In the genomic region with DNA sequence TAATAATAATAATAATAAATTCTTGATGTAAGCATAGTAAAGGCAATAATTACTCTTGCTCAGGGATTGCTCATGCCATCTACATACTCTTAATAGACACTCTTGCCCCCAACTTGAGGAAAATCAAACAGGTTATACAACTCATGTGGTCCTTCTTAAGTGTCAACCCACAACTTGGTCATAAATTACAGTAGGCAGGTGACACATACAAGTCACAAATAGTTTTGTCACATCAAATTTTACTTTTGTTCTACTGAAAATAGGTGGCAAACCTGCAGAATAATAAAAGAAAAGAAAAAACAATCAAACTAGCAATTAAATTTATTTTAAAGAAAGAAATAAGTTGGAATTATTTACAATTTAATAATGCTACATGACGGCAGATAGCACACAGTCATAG, we compare ENCODE assay signal across 15 cellular contexts. TPM values are rescaled to one million over a fixed set of nuclear protein-coding genes. Genes with fewer than 3 reads are reported as not detected.
DNase-seq lines count a peak whose midpoint lies in the region; ATAC-seq, FAIRE-seq and TF ChIP-seq lines count a peak whose summit lies in the region.
"Had no signal": no experiment of that assay in that cellular context is flagged by ENCODE, and none has a peak within 500 bp of the region (broad histone marks: within the 10 kb centered on the region; RNA-seq: fewer than 3 reads in every experiment).

No MANE protein-coding gene starts in this region.

- H3F3A ChIP-seq in PC-3 (ENCODE audit: low read length, unreplicated experiment): no peaks in the 10 kb centered on the region

- peaks cover 17% of the 10 kb centered on the region for H4K20me1 ChIP-seq in PC-3 (ENCODE audit: low read length)

- H3K4me3 Mint-ChIP-seq in Calu3 (ENCODE audit: low read depth, unreplicated experiment) (peak overlapping the region; percentile 96), endothelial cell (ENCODE audit: unreplicated experiment) (peak overlapping the region; percentile 86), osteocyte (ENCODE audit: unreplicated experiment) (peak overlapping the region; percentile 82)
- H3K4me3 Mint-ChIP-seq: activated B cell treated with CpG ODN at 0.5 μM for 24 hours; activated CD8-positive, alpha-beta memory T cell treated with anti-CD3 and anti-CD28 coated beads, Interleukin-2, amount 10 ng/mL, durations not matched to agents 7 days and 5 days had no signal

- CTCF ChIA-PET in Calu3 (lab: Charles Lee): interaction anchor here (0.7 kb wide), 1 partner anchor 104 kb away, joined by 4 read pairs; no protein-coding TSS in a partner anchor
- CTCF ChIA-PET in PC-3 (lab: Charles Lee): no interaction called here

- H3K36me3 ChIP-seq in PC-3 (ENCODE audit: low read depth, low read length) (peaks cover 24% of the 10 kb centered on the region), mucosa of descending colon (ENCODE audit: low read depth) (no peaks in the 10 kb centered on the region)

- H3K79me2 ChIP-seq in PC-3 (ENCODE audit: low read length): peaks cover 66% of the 10 kb centered on the region

- no peaks in the 10 kb centered on the region for H3K9me2 ChIP-seq in PC-3 (replicated peaks; ENCODE audit: low read length)

- no peak for TF ChIP-seq CTCF in Calu3 (IDR thresholded peaks at IDR 0.05; ENCODE audit: unreplicated experiment)
- no peak for TF ChIP-seq CTCF in PC-3 (conservative IDR thresholded peaks at IDR 0.05; ENCODE audit: low read depth, low read length)
- no peak for TF ChIP-seq CTCF in endothelial cell (IDR thresholded peaks at IDR 0.05; ENCODE audit: unreplicated experiment)
- TF ChIP-seq CTCF in osteocyte (IDR thresholded peaks at IDR 0.05): no peak
- TF ChIP-seq CTCF in mucosa of descending colon (IDR thresholded peaks at IDR 0.05): no peak

- peaks cover 23% of the 10 kb centered on the region for H3K36me3 Mint-ChIP-seq in Calu3 (ENCODE audit: insufficient read depth, unreplicated experiment)
- peaks cover 11% of the 10 kb centered on the region for H3K36me3 Mint-ChIP-seq in endothelial cell (ENCODE audit: low read depth, unreplicated experiment)
- peaks cover 21% of the 10 kb centered on the region for H3K36me3 Mint-ChIP-seq in osteocyte (ENCODE audit: unreplicated experiment)

- H3K27me3 ChIP-seq in PC-3 (ENCODE audit: low read length): no peaks in the 10 kb centered on the region

- intact Hi-C loops in Calu3 (cut with micrococcal nuclease; ENCODE audit: unreplicated experiment): no loop called here
- intact Hi-C loops in PC-3 (cut with micrococcal nuclease): loop anchor here (5.0 kb wide), 1 partner anchor 362 kb away; the partner anchor contains the start of genes DOP1A and UBE3D
- intact Hi-C loops in mucosa of descending colon (cut with DNase I, micrococcal nuclease): no loop called here

- H3K9me3 ChIP-seq in PC-3 (ENCODE audit: low read length): peaks cover 9% of the 10 kb centered on the region; the same call in 1 of the 2 replicates
- peaks cover 9% of the 10 kb centered on the region for H3K9me3 ChIP-seq in mucosa of descending colon

- H3K4me3 ChIP-seq in PC-3 (ENCODE audit: low read length) (peak overlapping the region; percentile 92), mucosa of descending colon (no peak overlapping the region)

- ATAC-seq in PC-3 (no peak), mucosa of descending colon (no peak)
- ATAC-seq: activated CD8-positive, alpha-beta memory T cell treated with anti-CD3 and anti-CD28 coated beads, Interleukin-2, amount 10 ng/mL, durations not matched to agents 7 days and 5 days had no signal

- no peak overlapping the region for H3K27ac Mint-ChIP-seq in Calu3 (ENCODE audit: unreplicated experiment)
- no peak overlapping the region for H3K27ac Mint-ChIP-seq in endothelial cell (ENCODE audit: unreplicated experiment)
- H3K27ac Mint-ChIP-seq in osteocyte (ENCODE audit: unreplicated experiment): peak overlapping the region; percentile 94
- H3K27ac Mint-ChIP-seq: activated B cell treated with CpG ODN at 0.5 μM for 24 hours; activated CD8-positive, alpha-beta memory T cell treated with anti-CD3 and anti-CD28 coated beads, Interleukin-2, amount 10 ng/mL, durations not matched to agents 7 days and 5 days had no signal

- H3K27ac ChIP-seq in PC-3 (ENCODE audit: low read length): no peak overlapping the region

- H3K9me3 Mint-ChIP-seq in Calu3 (ENCODE audit: low read depth, unreplicated experiment): peaks cover 4% of the 10 kb centered on the region
- no peaks in the 10 kb centered on the region for H3K9me3 Mint-ChIP-seq in endothelial cell (ENCODE audit: unreplicated experiment)
- H3K9me3 Mint-ChIP-seq in osteocyte (ENCODE audit: unreplicated experiment): peaks cover 15% of the 10 kb centered on the region

- H3K4me1 ChIP-seq in PC-3 (ENCODE audit: insufficient read depth, low read length) (peaks cover 58% of the 10 kb centered on the region), mucosa of descending colon (ENCODE audit: low read depth) (peaks cover 12% of the 10 kb centered on the region)

- H3K27me3 Mint-ChIP-seq in Calu3 (ENCODE audit: unreplicated experiment) (no peaks in the 10 kb centered on the region), endothelial cell (ENCODE audit: unreplicated experiment) (peaks cover 3% of the 10 kb centered on the region), osteocyte (ENCODE audit: unreplicated experiment) (no peaks in the 10 kb centered on the region)

- POLR2A ChIA-PET in PC-3 (lab: Charles Lee; ENCODE audit: unreplicated experiment): no interaction called here

- peak overlapping the region; percentile 85 for H3K4me2 ChIP-seq in PC-3 (ENCODE audit: low read length)

- peaks cover 27% of the 10 kb centered on the region for H3K4me1 Mint-ChIP-seq in Calu3 (ENCODE audit: low read depth, unreplicated experiment)
- peaks cover 8% of the 10 kb centered on the region for H3K4me1 Mint-ChIP-seq in endothelial cell (ENCODE audit: unreplicated experiment)
- peaks cover 44% of the 10 kb centered on the region for H3K4me1 Mint-ChIP-seq in osteocyte (ENCODE audit: unreplicated experiment)
- H3K4me1 Mint-ChIP-seq: activated B cell treated with CpG ODN at 0.5 μM for 24 hours; central memory CD8-positive, alpha-beta T cell had no signal

- FAIRE-seq in H54 (lab: Jason Lieb, UNC): no peak

- BruUV-seq in Calu3 (replicated peaks; lab: Mats Ljungman, UMichigan) (no TSS peak), PC-3 (replicated peaks; lab: Mats Ljungman, UMichigan) (no TSS peak)

- H2AFZ ChIP-seq in PC-3 (ENCODE audit: low read length): no peak overlapping the region

- no peak for DNase-seq in Calu3
- peak; percentile 17 for DNase-seq in PC-3
- DNase-seq in endothelial cell (ENCODE audit: low spot score): no peak
- DNase-seq in osteocyte (ENCODE audit: extremely low spot score, unreplicated experiment): no peak
- DNase-seq in iPS-NIHi7 (ENCODE audit: extremely low spot score): no peak
- DNase-seq in H54 (ENCODE audit: insufficient read length, low spot score): no peak
- DNase-seq in mucosa of descending colon: no peak
- DNase-seq in RPMI8226: no peak
- DNase-seq: activated B cell treated with CpG ODN at 0.5 μM for 24 hours; activated CD8-positive, alpha-beta memory T cell treated with anti-CD3 and anti-CD28 coated beads, Interleukin-2, amount 10 ng/mL, durations not matched to agents 7 days and 5 days; activated naive CD4-positive, alpha-beta T cell treated with Interleukin-2 at 50 U/mL for 16 hours; posterior cingulate gyrus; stimulated activated CD4-positive, alpha-beta T cell treated with anti-CD3 and anti-CD28 coated beads, Interleukin-1b, Interleukin-23, amount 100 ng/mL, for 48 hours; trophoblast cell had no signal

- TF ChIP-seq POLR2A in H54 (IDR thresholded peaks at IDR 0.05; ENCODE audit: low read depth, low read length): no peak

- peak overlapping the region; percentile 78 for H3K9ac ChIP-seq in PC-3 (ENCODE audit: low read length)

RNA-seq across cellular contexts. Expression of gene ME1, which starts 1.6 kb away (rescaled TPM):
- 11.4 and 14.5 TPM in 2 replicates for total RNA-seq in Calu3 (2022)
- total RNA-seq in PC-3 (2014; rRNA removed): 22.3 and 28.0 TPM in 2 replicates
- 13.4 TPM for total RNA-seq in endothelial cell (ENCODE audit: unreplicated experiment)
- 26.3 and 28.0 TPM in 2 replicates for total RNA-seq in osteocyte
- total RNA-seq in mucosa of descending colon: 10 to 100 TPM in 1 of 3 donors, 1 to 10 TPM in 2; 2.6 to 10.4 (median 7.3) TPM
- total RNA-seq: activated B cell treated with CpG ODN at 0.5 μM for 24 hours had no signal
